ENCODE assay signal across 2 cellular contexts in genomic region chr16:71761097-71761496, GRCh38.
A peak's percentile ranks its signal among the peaks of the same experiment; 100 is the strongest.
TF ChIP-seq lines count a peak whose summit lies in the region.

No MANE protein-coding gene starts in this region.

TF ChIP-seq in A549, 52 proteins besides CTCF, POLR2A, EP300 and RAD21:
- TF ChIP-seq ESRRA (IDR thresholded peaks at IDR 0.05; ENCODE audit: borderline replicate concordance, low read length) (no peak), FOSB (CRISPR knock-in tag; IDR thresholded peaks at IDR 0.05) (no peak), MAFK (IDR thresholded peaks at IDR 0.05; ENCODE audit: partially characterized antibody) (peak; percentile 67), TFCP2L1 (CRISPR knock-in tag; IDR thresholded peaks at IDR 0.05) (no peak)
TF ChIP-seq in A549: peak in this region for 1.

TF ChIP-seq in IMR-90, 13 proteins besides CTCF, POLR2A, EP300 and RAD21:
- TF ChIP-seq MAFK (IDR thresholded peaks at IDR 0.05; ENCODE audit: low read depth, low read length) = peak; percentile 61
- TF ChIP-seq MAZ (IDR thresholded peaks at IDR 0.05; ENCODE audit: borderline replicate concordance, low read depth, low read length) = no peak
- no peak for TF ChIP-seq ELK1 (IDR thresholded peaks at IDR 0.05; ENCODE audit: borderline replicate concordance, low read depth, low read length)
TF ChIP-seq in IMR-90: peak in this region for 1.
